In the genomic region with DNA sequence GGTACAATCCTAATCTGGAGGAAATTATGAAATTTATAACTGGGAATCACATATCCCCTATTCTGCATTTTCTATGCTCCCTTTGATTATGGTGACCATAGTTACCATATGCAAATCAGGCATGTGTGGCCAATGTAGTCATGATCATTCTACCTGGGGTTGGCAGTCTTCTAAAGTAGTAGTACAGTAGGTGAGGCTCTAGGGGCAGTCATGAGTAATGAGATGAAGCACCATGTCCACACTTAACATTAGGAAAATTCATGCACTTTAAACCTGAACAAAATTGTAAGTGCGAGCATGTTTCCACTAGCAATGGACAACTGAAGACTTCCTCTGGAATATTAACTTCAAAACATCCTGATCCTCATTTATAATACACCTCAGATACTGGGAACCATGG, we compare ENCODE assay signal across 8 cellular contexts.
A peak's percentile ranks its signal among the peaks of the same experiment; 100 is the strongest.
DNase-seq lines count a peak whose midpoint lies in the region; ATAC-seq and TF ChIP-seq lines count a peak whose summit lies in the region.

No MANE protein-coding gene starts in this region.

- no peaks in the 10 kb centered on the region for H3K4me1 ChIP-seq in OCI-LY3 (ENCODE audit: low read length)

- TF ChIP-seq CTCF in OCI-LY3 (IDR thresholded peaks at IDR 0.05; ENCODE audit: low read depth, low read length) = peak; percentile 28

- no peaks in the 10 kb centered on the region for H3K27me3 ChIP-seq in OCI-LY3 (ENCODE audit: low read depth, low read length)

- no peak overlapping the region for H3K4me2 ChIP-seq in OCI-LY3 (ENCODE audit: low read length)

- DNase-seq in A172 (ENCODE audit: low spot score) = peak; percentile 46
- DNase-seq in iPS DF 19.7 (ENCODE audit: low read depth, low spot score) = peak; percentile 17
- no peak for DNase-seq in DMS153 treated with DMSO at 0.1 percent for 48 hours (lab: John Stamatoyannopoulos, UW; ENCODE audit: unreplicated experiment)
- no peak for DNase-seq in stimulated activated CD4-positive, alpha-beta T cell treated with anti-CD3 and anti-CD28 coated beads, Interleukin-12 subunit alpha, Interleukin-12 subunit beta, amount 100 ng/mL, for 4 hours

- peak; percentile 93 for ATAC-seq in GM18508 (IDR thresholded peaks at IDR 0.05; ENCODE audit: insufficient read depth, unreplicated experiment)
- peak; percentile 86 for ATAC-seq in HG02852 (IDR thresholded peaks at IDR 0.05; ENCODE audit: unreplicated experiment)
- ATAC-seq in activated CD4-positive, CD25-positive, alpha-beta regulatory T cell treated with anti-CD3 and anti-CD28 coated beads, Interleukin-2, amount 50 U/mL, for 24 hours = no peak

- H3K4me3 ChIP-seq in OCI-LY3 (ENCODE audit: low read length) = no peak overlapping the region

- no peaks in the 10 kb centered on the region; the same call in 1 of the 2 replicates for H4K20me1 ChIP-seq in OCI-LY3 (ENCODE audit: insufficient read depth, low read length)

- H3K9ac ChIP-seq in OCI-LY3 (ENCODE audit: low read length) = no peak overlapping the region

- no peak overlapping the region for H2AFZ ChIP-seq in OCI-LY3 (ENCODE audit: low read depth, low read length)

- no peaks in the 10 kb centered on the region for H3K79me2 ChIP-seq in OCI-LY3 (ENCODE audit: low read length)

- no peak overlapping the region for H3K27ac ChIP-seq in OCI-LY3 (ENCODE audit: low read length)

- no peaks in the 10 kb centered on the region for H3K9me3 ChIP-seq in OCI-LY3 (ENCODE audit: insufficient read depth, low read length)

- H3K36me3 ChIP-seq in OCI-LY3 (replicated peaks; ENCODE audit: low read depth, low read length) = no peaks in the 10 kb centered on the region

Comparison
In these comparisons a context has a peak if more than half of its experiments do, and no peak if none do; other contexts are left out.
1. DNase-seq: peak in A172 (single experiment) and iPS DF 19.7 (single experiment); none in DMS153 treated with DMSO at 0.1 percent for 48 hours (single experiment) and stimulated activated CD4-positive, alpha-beta T cell treated with anti-CD3 and anti-CD28 coated beads, Interleukin-12 subunit alpha, Interleukin-12 subunit beta, amount 100 ng/mL, for 4 hours (single experiment).
2. ATAC-seq: peak in GM18508 (single experiment) and HG02852 (single experiment); none in activated CD4-positive, CD25-positive, alpha-beta regulatory T cell treated with anti-CD3 and anti-CD28 coated beads, Interleukin-2, amount 50 U/mL, for 24 hours (0 of 2).